ENCODE assay signal across 11 cellular contexts in the genomic region with DNA sequence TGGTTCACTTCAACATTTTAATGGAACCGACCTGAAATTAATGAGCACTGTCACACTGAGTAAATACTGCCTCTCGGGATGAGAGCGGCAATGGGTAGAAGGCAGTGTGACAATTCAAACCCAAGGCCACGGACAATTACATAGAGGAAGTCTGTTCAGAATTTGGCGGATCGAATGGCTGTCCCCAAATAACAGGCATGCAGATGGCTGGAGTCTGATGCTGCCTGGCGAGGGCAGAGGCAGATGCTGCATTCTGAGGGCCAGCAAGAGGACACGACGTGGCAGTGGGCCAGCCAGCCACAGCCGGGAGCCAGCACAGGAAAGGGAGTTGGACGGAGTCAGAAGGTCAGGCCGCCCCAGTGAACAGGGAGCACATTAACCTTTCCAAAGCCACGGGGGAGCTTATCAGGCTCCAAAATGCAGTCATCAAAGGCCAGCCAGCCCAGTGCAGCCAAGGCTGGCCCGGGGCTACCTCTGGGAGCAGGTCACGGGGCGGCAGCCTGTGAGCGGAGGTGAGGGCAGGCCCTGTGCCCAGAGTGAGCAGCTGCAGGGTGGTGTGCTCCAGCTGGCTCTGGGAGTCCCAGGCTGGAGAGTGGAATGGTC.
DNase-seq lines count a peak whose midpoint lies in the region; ATAC-seq, FAIRE-seq and TF ChIP-seq lines count a peak whose summit lies in the region.
"Had no signal": no experiment of that assay in that cellular context is flagged by ENCODE, and none has a peak within 500 bp of the region (broad histone marks: within the 10 kb centered on the region; RNA-seq: fewer than 3 reads in every experiment).

No MANE protein-coding gene starts in this region.

- TF ChIP-seq EP300 in HepG2 (IDR thresholded peaks at IDR 0.05; ENCODE audit: low read depth in 2 of 2, low read length in 2 of 2) (no peak), HepG2 (CRISPR knock-in tag; IDR thresholded peaks at IDR 0.05; ENCODE audit: borderline replicate concordance) (no peak)

- no peak for TF ChIP-seq CTCF in body of pancreas (IDR thresholded peaks at IDR 0.05)
- no peak for TF ChIP-seq CTCF in HepG2 (CRISPR knock-in tag; IDR thresholded peaks at IDR 0.05)
- TF ChIP-seq CTCF in gastrocnemius medialis (IDR thresholded peaks at IDR 0.05 in 4 of 5, conservative IDR thresholded peaks at IDR 0.05 in 1 of 5), result no peak

- peaks cover 0 to 5% (median 0%) of the 10 kb centered on the region in 3 donors for H3K9me3 ChIP-seq in body of pancreas
- H3K9me3 ChIP-seq in HepG2 (ENCODE audit: low read length), result no peaks in the 10 kb centered on the region
- H3K9me3 ChIP-seq in gastrocnemius medialis, result no peaks in the 10 kb centered on the region
- peaks cover 12% of the 10 kb centered on the region for H3K9me3 ChIP-seq in mesenchymal stem cell (ENCODE audit: control insufficient read depth, low read length)

- intact Hi-C loops in body of pancreas (cut with DNase I), result no loop called here
- intact Hi-C loops in HepG2 (cut with micrococcal nuclease; ENCODE audit: unreplicated experiment), result no loop called here
- intact Hi-C loops in gastrocnemius medialis (cut with DNase I; ENCODE audit: low total_unique reads), result loop anchor here (2.0 to 5.0 kb wide), 2 partner anchors 24 to 1171 kb away; no protein-coding TSS in a partner anchor

- H3K36me3 ChIP-seq in body of pancreas (replicated peaks in 1 of 2; ENCODE audit: insufficient read depth in 1 of 2, low read depth in 2 of 2), result no peaks in the 10 kb centered on the region
- H3K36me3 ChIP-seq in HepG2 (replicated peaks in 1 of 2; ENCODE audit: control insufficient read depth in 1 of 2, insufficient read depth in 2 of 2, low read length in 2 of 2), result no peaks in the 10 kb centered on the region
- H3K36me3 ChIP-seq in gastrocnemius medialis, result no peaks in the 10 kb centered on the region
- peaks cover 0 to 21% of the 10 kb centered on the region in 2 experiments for H3K36me3 ChIP-seq in mesenchymal stem cell (ENCODE audit: control insufficient read depth in 1 of 2, insufficient read depth in 2 of 2, low read depth in 1 of 2, low read length in 2 of 2)

- H2BK120ac ChIP-seq in mesenchymal stem cell (ENCODE audit: low read depth, low read length), result no peak overlapping the region

- no peak overlapping the region for H2BK5ac ChIP-seq in mesenchymal stem cell (ENCODE audit: low read depth, low read length, poor library complexity, severe bottlenecking)

- peak overlapping the region in 1 of 2 experiments; percentile 14 for H3K14ac ChIP-seq in mesenchymal stem cell (ENCODE audit: low read length in 2 of 2)

- H3K4me1 ChIP-seq in body of pancreas (peaks cover 6% of the 10 kb centered on the region), HepG2 (ENCODE audit: insufficient read depth, low read length) (no peaks in the 10 kb centered on the region), gastrocnemius medialis (peaks cover 22 to 24% of the 10 kb centered on the region in 2 donors), mesenchymal stem cell (ENCODE audit: control insufficient read depth, insufficient read depth, low read depth, low read length) (peaks cover 11% of the 10 kb centered on the region)

- no peak overlapping the region for H3K18ac ChIP-seq in mesenchymal stem cell (ENCODE audit: low read depth in 1 of 2, low read length in 2 of 2)

- ATAC-seq in body of pancreas (peak; percentile 62), HepG2 (peak; percentile 41; the same call in 2 of the 3 replicates), gastrocnemius medialis (peak; percentile 83 to 88), HG03159 (IDR thresholded peaks at IDR 0.05; ENCODE audit: unreplicated experiment) (no peak), HG03039 (IDR thresholded peaks at IDR 0.05; ENCODE audit: unreplicated experiment) (no peak)

- no peak overlapping the region for H2BK12ac ChIP-seq in mesenchymal stem cell (ENCODE audit: low read length in 2 of 2)

- H3K27ac ChIP-seq in body of pancreas (no peak overlapping the region), HepG2 (ENCODE audit: extremely low read length, insufficient read depth, low read length) (no peak overlapping the region), gastrocnemius medialis (peak overlapping the region; percentile 47 to 73 (median 60)), mesenchymal stem cell (ENCODE audit: low read length, poor library complexity, severe bottlenecking) (no peak overlapping the region)

- no peak for FAIRE-seq in HepG2 (lab: Jason Lieb, UNC)
- no peak for FAIRE-seq in GM12892 (lab: Jason Lieb, UNC)
- FAIRE-seq: H54 had no signal

- H3K79me1 ChIP-seq in mesenchymal stem cell (replicated peaks; ENCODE audit: low read length, poor library complexity, severe bottlenecking), result peaks cover 12% of the 10 kb centered on the region

- in situ Hi-C loops in HepG2 (cut with HindIII; ENCODE audit: extremely low pct_ligation_motif_present, low pct_unique_long_range_greater_than_20kb), result no loop called here
- in situ Hi-C loops in gastrocnemius medialis (cut with MboI; ENCODE audit: low sequenced_read_pairs in 4 of 4), result no loop called here

- H3K4me3 ChIP-seq in body of pancreas (no peak overlapping the region), HepG2 (replicated peaks in 1 of 3; ENCODE audit: insufficient read depth in 1 of 3, low read depth in 2 of 3, low read length in 3 of 3) (no peak overlapping the region), gastrocnemius medialis (peak overlapping the region in 3 of 4 donors; percentile 26 to 35 (median 27)), mesenchymal stem cell (ENCODE audit: insufficient read depth in 1 of 2, low read depth in 1 of 2, low read length in 2 of 2) (no peak overlapping the region)

- WGBS in body of pancreas, 2 donors, result 64% methylated on average over 12 to 17 of the region's 17 CpGs
- WGBS in HepG2 (ENCODE audit: low lambda C conversion rate), result 27% methylated on average over 17 of the region's 17 CpGs
- 93% methylated on average over 17 of the region's 17 CpGs for WGBS in mesenchymal stem cell

- H3K27me3 ChIP-seq in body of pancreas (no peaks in the 10 kb centered on the region), HepG2 (ENCODE audit: control insufficient read depth in 1 of 2, insufficient read depth in 2 of 2, low read length in 2 of 2) (peaks cover 0 to 14% of the 10 kb centered on the region in 2 experiments; a peak in 4 of 5 replicates), gastrocnemius medialis (no peaks in the 10 kb centered on the region), mesenchymal stem cell (ENCODE audit: control insufficient read depth in 1 of 2, insufficient read depth in 1 of 2, low read length in 2 of 2) (peaks cover 0 to 48% of the 10 kb centered on the region in 2 experiments)

- no peak overlapping the region for H2AK5ac ChIP-seq in mesenchymal stem cell (ENCODE audit: low read length, severe bottlenecking)

- no peak overlapping the region for H3K9ac ChIP-seq in HepG2 (ENCODE audit: insufficient read depth, low read depth, low read length)
- no peak overlapping the region for H3K9ac ChIP-seq in mesenchymal stem cell (ENCODE audit: low read length)

- H3K4me2 ChIP-seq in HepG2 (ENCODE audit: low read depth, low read length), result no peak overlapping the region
- H3K4me2 ChIP-seq in mesenchymal stem cell (ENCODE audit: low read length, poor library complexity, severe bottlenecking), result no peak overlapping the region

- no peaks in the 10 kb centered on the region for H3K79me2 ChIP-seq in HepG2 (ENCODE audit: insufficient read depth, low read length)

- H4K91ac ChIP-seq in mesenchymal stem cell (ENCODE audit: low read length), result no peak overlapping the region

- no peak overlapping the region for H4K8ac ChIP-seq in mesenchymal stem cell (ENCODE audit: low read length)

- CTCF ChIA-PET in HepG2 (lab: Yijun Ruan, JAX; ENCODE audit: low intra/inter-chr PET ratio, low total read pairs), result no interaction called here

- no peak overlapping the region for H3K23ac ChIP-seq in mesenchymal stem cell (ENCODE audit: low read length in 2 of 2)

- TF ChIP-seq POLR2A in body of pancreas (IDR thresholded peaks at IDR 0.05) (no peak), HepG2 (IDR thresholded peaks at IDR 0.05; ENCODE audit: insufficient read depth in 1 of 2, low read depth in 2 of 2, low read length in 2 of 2) (no peak), gastrocnemius medialis (IDR thresholded peaks at IDR 0.05) (no peak), GM12892 (IDR thresholded peaks at IDR 0.05; ENCODE audit: low read depth, low read length) (no peak)

- POLR2A ChIA-PET in HepG2 (lab: Yijun Ruan, JAX), result no interaction called here

- H2AFZ ChIP-seq in HepG2 (ENCODE audit: low read length) (no peak overlapping the region), mesenchymal stem cell (ENCODE audit: low read depth, low read length) (no peak overlapping the region)

- no TSS peak for BruUV-seq in HepG2 (replicated peaks; lab: Mats Ljungman, UMichigan)

- H3K4ac ChIP-seq in mesenchymal stem cell (ENCODE audit: low read depth in 1 of 2, low read length in 2 of 2), result no peak overlapping the region

- no peaks in the 10 kb centered on the region for H4K20me1 ChIP-seq in HepG2 (ENCODE audit: insufficient read depth, low read length)

- no peak overlapping the region for H2BK15ac ChIP-seq in mesenchymal stem cell (ENCODE audit: low read depth, poor library complexity, severe bottlenecking)

- no peak for TF ChIP-seq RAD21 in HepG2 (CRISPR knock-in tag; IDR thresholded peaks at IDR 0.05)

- DNase-seq in ELF-1 (ENCODE audit: low read depth, low spot score) (peak; percentile 32), body of pancreas (peak; percentile 27 to 61 (median 52)), HepG2 (ENCODE audit: low spot score) (no peak), gastrocnemius medialis (peak; percentile 56 to 75), mesenchymal stem cell (no peak), GM12892 (ENCODE audit: insufficient read length) (no peak)
- DNase-seq: activated CD8-positive, alpha-beta memory T cell treated with anti-CD3 and anti-CD28 coated beads for 24 hours; CD4-positive, alpha-beta memory T cell had no signal

TF ChIP-seq in HepG2, 621 proteins besides CTCF, POLR2A, EP300 and RAD21 (continues in another document):
- TF ChIP-seq PHF20 (CRISPR knock-in tag; IDR thresholded peaks at IDR 0.05) (no peak), BRD4 (CRISPR knock-in tag; IDR thresholded peaks at IDR 0.05) (no peak), ZNF101 (CRISPR knock-in tag; IDR thresholded peaks at IDR 0.05; ENCODE audit: borderline replicate concordance, low read depth) (no peak), HDAC2 (CRISPR knock-in tag; IDR thresholded peaks at IDR 0.05) (no peak)
- TF ChIP-seq, protein P1, sequence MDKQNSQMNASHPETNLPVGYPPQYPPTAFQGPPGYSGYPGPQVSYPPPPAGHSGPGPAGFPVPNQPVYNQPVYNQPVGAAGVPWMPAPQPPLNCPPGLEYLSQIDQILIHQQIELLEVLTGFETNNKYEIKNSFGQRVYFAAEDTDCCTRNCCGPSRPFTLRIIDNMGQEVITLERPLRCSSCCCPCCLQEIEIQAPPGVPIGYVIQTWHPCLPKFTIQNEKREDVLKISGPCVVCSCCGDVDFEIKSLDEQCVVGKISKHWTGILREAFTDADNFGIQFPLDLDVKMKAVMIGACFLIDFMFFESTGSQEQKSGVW (CRISPR knock-in tag; IDR thresholded peaks at IDR 0.05; ENCODE audit: borderline replicate concordance), result no peak

Comparison
In these comparisons a context has a peak if more than half of its experiments do, and no peak if none do; other contexts are left out.
1. DNase-seq: peak in ELF-1 (single experiment), body of pancreas (4 of 4) and gastrocnemius medialis (2 of 2); none in HepG2 (single experiment), mesenchymal stem cell (single experiment) and GM12892 (single experiment).
2. ATAC-seq: peak in body of pancreas (single experiment), HepG2 (single experiment) and gastrocnemius medialis (2 of 2); none in HG03159 (single experiment) and HG03039 (single experiment).
3. H3K27ac ChIP-seq: peak in gastrocnemius medialis (4 of 4); none in body of pancreas (0 of 4), HepG2 (single experiment) and mesenchymal stem cell (single experiment).
4. H3K4me3 ChIP-seq: peak in gastrocnemius medialis (3 of 4); none in body of pancreas (0 of 2), HepG2 (0 of 3) and mesenchymal stem cell (0 of 2).